ENCODE assay signal across 17 cellular contexts in genomic region chr3:114760679-114761078, GRCh38.
"Had no signal": no experiment of that assay in that cellular context is flagged by ENCODE, and none has a peak within 500 bp of the region (broad histone marks: within the 10 kb centered on the region; RNA-seq: fewer than 3 reads in every experiment).

No MANE protein-coding gene starts in this region.

- ATAC-seq: activated CD4-positive, CD25-positive, alpha-beta regulatory T cell treated with anti-CD3 and anti-CD28 coated beads, Interleukin-2, amount 50 U/mL, for 24 hours; activated T-cell treated with anti-CD3 and anti-CD28 coated beads, Interleukin-2, amount 50 U/mL, for 72 hours; esophagus mucosa; left colon; naive thymus-derived CD4-positive, alpha-beta T cell; stimulated activated naive CD8-positive, alpha-beta T cell treated with anti-CD3 and anti-CD28 coated beads, Interleukin-15, Interleukin-2, amounts not matched to agents 100 U/mL and 50 U/mL, for 24 hours had no signal

- H3K27ac Mint-ChIP-seq: activated T-cell treated with anti-CD3 and anti-CD28 coated beads, Interleukin-2, amount 50 U/mL, for 72 hours; naive thymus-derived CD4-positive, alpha-beta T cell had no signal

- H3K27me3 Mint-ChIP-seq: naive thymus-derived CD4-positive, alpha-beta T cell had no signal

- FAIRE-seq: bronchial epithelial cell, endometrium, TTC549 had no signal

- DNase-seq: activated CD4-positive, alpha-beta T cell treated with anti-CD3 and anti-CD28 coated beads, Interleukin-2, amount 50 U/mL, for 48 hours; activated gamma-delta T cell treated with Interleukin-2 at 50 U/mL for 16 hours; activated T-cell treated with anti-CD3 and anti-CD28 coated beads, Interleukin-2, amount 50 U/mL, for 72 hours; aorta; left colon; midbrain; naive thymus-derived CD4-positive, alpha-beta T cell; retina; stimulated activated CD4-positive, alpha-beta T cell treated with anti-CD3 and anti-CD28 coated beads, Interleukin-4, amount 100 ng/mL, for 1 hour; stimulated activated CD8-positive, alpha-beta memory T cell treated with anti-CD3 and anti-CD28 coated beads, Interleukin-4, amount 100 ng/mL, for 48 hours; stimulated activated naive CD8-positive, alpha-beta T cell treated with anti-CD3 and anti-CD28 coated beads, Interleukin-15, Interleukin-2, amounts not matched to agents 100 U/mL and 50 U/mL, for 24 hours; upper lobe of left lung had no signal

- H3K9me3 Mint-ChIP-seq: activated T-cell treated with anti-CD3 and anti-CD28 coated beads, Interleukin-2, amount 50 U/mL, for 72 hours had no signal

- H3K4me3 Mint-ChIP-seq: activated T-cell treated with anti-CD3 and anti-CD28 coated beads, Interleukin-2, amount 50 U/mL, for 72 hours; naive thymus-derived CD4-positive, alpha-beta T cell had no signal
